14 cellular contexts compared by ENCODE assay signal in genomic region chr14:104657114-104657524, GRCh38. TPM values are rescaled to one million over a fixed set of nuclear protein-coding genes. Genes with fewer than 3 reads are reported as not detected.
DNase-seq lines count a peak whose midpoint lies in the region; ATAC-seq, FAIRE-seq and TF ChIP-seq lines count a peak whose summit lies in the region.
"Had no signal": no experiment of that assay in that cellular context is flagged by ENCODE, and none has a peak within 500 bp of the region (broad histone marks: within the 10 kb centered on the region; RNA-seq: fewer than 3 reads in every experiment).

No MANE protein-coding gene starts in this region.

- FAIRE-seq in HepG2 (lab: Jason Lieb, UNC), result no peak
- FAIRE-seq: K562 had no signal

- H3K4me1 ChIP-seq in DND-41 (ENCODE audit: insufficient read depth, low read length) (no peaks in the 10 kb centered on the region), HepG2 (ENCODE audit: insufficient read depth, low read length) (peaks cover 57% of the 10 kb centered on the region)

- TF ChIP-seq CTCF in DND-41 (IDR thresholded peaks at IDR 0.05; ENCODE audit: borderline replicate concordance, extremely low read depth, low read length, poor library complexity, severe bottlenecking) (no peak), GM20000 (IDR thresholded peaks at IDR 0.05; ENCODE audit: extremely low read depth, missing control alignments) (no peak), HepG2 (CRISPR knock-in tag; IDR thresholded peaks at IDR 0.05) (no peak)

- DNase-seq in DND-41, result no peak
- DNase-seq in GM20000 (ENCODE audit: low spot score), result peak; percentile 78
- peak; percentile 22 for DNase-seq in NOMO-1 treated with dmso at 0.1 percent for 144 hours (lab: John Stamatoyannopoulos, UW; ENCODE audit: unreplicated experiment)
- DNase-seq in HepG2 (ENCODE audit: low spot score), result no peak
- no peak for DNase-seq in NCI-H187 treated with DMSO at 0.1 percent for 48 hours (lab: John Stamatoyannopoulos, UW)
- no peak for DNase-seq in NCI-H82 (lab: John Stamatoyannopoulos, UW)
- DNase-seq in 8988T, result no peak
- DNase-seq: activated CD8-positive, alpha-beta memory T cell treated with anti-CD3 and anti-CD28 coated beads, Interleukin-2, amount 50 U/mL, for 4 hours; DMS79 treated with DMSO at 0.1 percent for 48 hours; SHP77 had no signal

- BruUV-seq in HepG2 (replicated peaks; lab: Mats Ljungman, UMichigan), result no TSS peak

- ATAC-seq in DND-41 (ENCODE audit: insufficient read depth, low read depth), result peak; percentile 27; the same call in 1 of the 3 replicates
- peak; percentile 17 for ATAC-seq in HepG2
- ATAC-seq in HG02938 (IDR thresholded peaks at IDR 0.05; ENCODE audit: unreplicated experiment), result no peak
- ATAC-seq: K562 had no signal

- no peaks in the 10 kb centered on the region for H3K27me3 ChIP-seq in DND-41 (ENCODE audit: insufficient read depth, low read length, poor library complexity)
- peaks cover 14 to 28% of the 10 kb centered on the region in 2 experiments; a peak in 4 of 5 replicates for H3K27me3 ChIP-seq in HepG2 (ENCODE audit: control insufficient read depth in 1 of 2, insufficient read depth in 2 of 2, low read length in 2 of 2)
- H3K27me3 ChIP-seq: cardiac muscle cell had no signal

- TF ChIP-seq EP300 in HepG2 (IDR thresholded peaks at IDR 0.05; ENCODE audit: low read depth in 2 of 2, low read length in 2 of 2) (no peak), HepG2 (CRISPR knock-in tag; IDR thresholded peaks at IDR 0.05; ENCODE audit: borderline replicate concordance) (no peak)

- H3K36me3 ChIP-seq in DND-41 (ENCODE audit: insufficient read depth, low read length), result no peaks in the 10 kb centered on the region
- no peaks in the 10 kb centered on the region for H3K36me3 ChIP-seq in HepG2 (replicated peaks in 1 of 2; ENCODE audit: control insufficient read depth in 1 of 2, insufficient read depth in 2 of 2, low read length in 2 of 2)
- H3K36me3 ChIP-seq: cardiac muscle cell, neutrophil had no signal

- TF ChIP-seq POLR2A in HepG2 (IDR thresholded peaks at IDR 0.05; ENCODE audit: insufficient read depth in 1 of 2, low read depth in 2 of 2, low read length in 2 of 2), result no peak

- H2AFZ ChIP-seq in DND-41 (ENCODE audit: low read depth, low read length) (no peak overlapping the region), HepG2 (ENCODE audit: low read length) (no peak overlapping the region)

- no peak overlapping the region for H3K27ac ChIP-seq in DND-41 (ENCODE audit: low read length)
- H3K27ac ChIP-seq in HepG2 (ENCODE audit: extremely low read length, insufficient read depth, low read length), result no peak overlapping the region
- H3K27ac ChIP-seq: cardiac muscle cell, neutrophil had no signal

- H3K4me2 ChIP-seq in DND-41 (ENCODE audit: insufficient read depth, low read length) (no peak overlapping the region), HepG2 (ENCODE audit: low read depth, low read length) (no peak overlapping the region)

- in situ Hi-C loops in HepG2 (cut with HindIII; ENCODE audit: extremely low pct_ligation_motif_present, low pct_unique_long_range_greater_than_20kb), result loop anchor here (10.0 kb wide), 1 partner anchor 168 kb away; no protein-coding TSS in a partner anchor

- TF ChIP-seq RAD21 in HepG2 (CRISPR knock-in tag; IDR thresholded peaks at IDR 0.05), result no peak

- no peak overlapping the region for H3K4me3 ChIP-seq in DND-41 (ENCODE audit: low read depth in 1 of 2, low read length in 2 of 2)
- H3K4me3 ChIP-seq in HepG2 (replicated peaks in 1 of 3; ENCODE audit: insufficient read depth in 1 of 3, low read depth in 2 of 3, low read length in 3 of 3), result no peak overlapping the region
- H3K4me3 ChIP-seq: cardiac muscle cell, K562 had no signal

- WGBS in HepG2 (ENCODE audit: low lambda C conversion rate), result 33% methylated on average over 3 of the region's 8 CpGs

- H4K20me1 ChIP-seq in DND-41 (ENCODE audit: insufficient read depth, low read length), result no peaks in the 10 kb centered on the region
- H4K20me1 ChIP-seq in HepG2 (ENCODE audit: insufficient read depth, low read length), result no peaks in the 10 kb centered on the region

- intact Hi-C loops in HepG2 (cut with micrococcal nuclease; ENCODE audit: unreplicated experiment), result no loop called here

- H3K9ac ChIP-seq in DND-41 (ENCODE audit: low read depth, low read length) (no peak overlapping the region), HepG2 (ENCODE audit: insufficient read depth, low read depth, low read length) (no peak overlapping the region)

- H3K79me2 ChIP-seq in DND-41 (ENCODE audit: insufficient read depth, low read length) (no peaks in the 10 kb centered on the region), HepG2 (ENCODE audit: insufficient read depth, low read length) (no peaks in the 10 kb centered on the region)

- CTCF ChIA-PET in HepG2 (lab: Yijun Ruan, JAX; ENCODE audit: low intra/inter-chr PET ratio, low total read pairs), result no interaction called here

- H3K9me3 ChIP-seq in DND-41 (ENCODE audit: insufficient read depth, low read length, severe bottlenecking) (peaks cover 19% of the 10 kb centered on the region), HepG2 (ENCODE audit: low read length) (peaks cover 16% of the 10 kb centered on the region)
- H3K9me3 ChIP-seq: neutrophil had no signal

- POLR2A ChIA-PET in HepG2 (lab: Yijun Ruan, JAX), result interaction anchor here (1.5 kb wide), 1 partner anchor 9 kb away, joined by 11 read pairs; no protein-coding TSS in a partner anchor

TF ChIP-seq in HepG2, 621 proteins besides CTCF, POLR2A, EP300 and RAD21 (continues in another document):
- TF ChIP-seq BATF2 (CRISPR knock-in tag; IDR thresholded peaks at IDR 0.05), result no peak
- no peak for TF ChIP-seq ZNF773 (CRISPR knock-in tag; IDR thresholded peaks at IDR 0.05; ENCODE audit: borderline replicate concordance)
- no peak for TF ChIP-seq RBFOX2 (IDR thresholded peaks at IDR 0.05; ENCODE audit: low read depth, low read length)
- TF ChIP-seq ZNF75D (CRISPR knock-in tag; IDR thresholded peaks at IDR 0.05; ENCODE audit: borderline replicate concordance), result no peak

RNA-seq across cellular contexts. Expression of gene INF2, which starts 32.3 kb away (rescaled TPM):
- 16.4 and 18.1 TPM in 2 replicates for total RNA-seq in HepG2 (2016; rRNA removed; fragmentation: Illumina TruSeq; extraction: Trizol)
- 11.2 and 14.6 TPM in 2 replicates for total RNA-seq in HepG2 (2016; cell fraction: cytosol; rRNA removed; fragmentation: Illumina TruSeq; extraction: Trizol; ENCODE audit: low read depth)
- total RNA-seq in HepG2 (2016; cell fraction: insoluble cytoplasmic fraction; rRNA removed; fragmentation: Illumina TruSeq; extraction: Trizol), result 17.0 and 18.3 TPM in 2 replicates
- 23.4 and 24.7 TPM in 2 replicates for total RNA-seq in HepG2 (2016; cell fraction: membrane; rRNA removed; fragmentation: Illumina TruSeq; extraction: Trizol)
- total RNA-seq in HepG2 (2016; cell fraction: nucleus; rRNA removed; fragmentation: Illumina TruSeq; extraction: Trizol), result 17.7 and 25.0 TPM in 2 replicates
- polyA plus RNA-seq in HepG2 (2011; rRNA removed), result 26.4 and 33.4 TPM in 2 replicates
- polyA plus RNA-seq in HepG2 (2011; cell fraction: cytosol; rRNA removed), result 14.8 and 26.4 TPM in 2 replicates
- 229 and 296 TPM in 2 replicates for polyA plus RNA-seq in HepG2 (2011; cell fraction: nucleus; rRNA removed)
- polyA plus RNA-seq in HepG2 (2012), result 28.4 and 33.9 TPM in 2 replicates
- 13.6 and 14.2 TPM in 2 replicates for polyA plus RNA-seq in HepG2 (2016; cell fraction: cytosol; fragmentation: Illumina TruSeq; extraction: Trizol; ENCODE audit: low read depth)
- polyA plus RNA-seq in HepG2 (2016; cell fraction: insoluble cytoplasmic fraction; fragmentation: Illumina TruSeq; extraction: Trizol; ENCODE audit: low read depth), result 20.2 and 25.5 TPM in 2 replicates
- polyA plus RNA-seq in HepG2 (2016; cell fraction: membrane; fragmentation: Illumina TruSeq; extraction: Trizol; ENCODE audit: low read depth), result 17.5 and 20.7 TPM in 2 replicates
- polyA plus RNA-seq in HepG2 (2016; cell fraction: nucleus; fragmentation: Illumina TruSeq; extraction: Trizol; ENCODE audit: insufficient read depth, low read depth), result 61.5 and 67.7 TPM in 2 replicates
- 34.0 and 46.7 TPM in 2 replicates for polyA minus RNA-seq in HepG2 (2011; rRNA and poly(A)+ RNA removed; ENCODE audit: low replicate concordance)
- polyA minus RNA-seq in HepG2 (2011; cell fraction: cytosol; rRNA and poly(A)+ RNA removed), result 23.8 and 25.1 TPM in 2 replicates
- polyA minus RNA-seq in HepG2 (2011; cell fraction: nucleus; rRNA and poly(A)+ RNA removed), result 29.2 and 32.3 TPM in 2 replicates

RNA-seq across cellular contexts. Expression of gene TMEM179, which starts 52.5 kb away (rescaled TPM):
- not detected in 2 replicates for total RNA-seq in HepG2 (2016; rRNA removed; fragmentation: Illumina TruSeq; extraction: Trizol)
- not detected in 2 replicates for total RNA-seq in HepG2 (2016; cell fraction: cytosol; rRNA removed; fragmentation: Illumina TruSeq; extraction: Trizol; ENCODE audit: low read depth)
- total RNA-seq in HepG2 (2016; cell fraction: insoluble cytoplasmic fraction; rRNA removed; fragmentation: Illumina TruSeq; extraction: Trizol), result not detected in 2 replicates
- not detected in 2 replicates for total RNA-seq in HepG2 (2016; cell fraction: membrane; rRNA removed; fragmentation: Illumina TruSeq; extraction: Trizol)
- total RNA-seq in HepG2 (2016; cell fraction: nucleus; rRNA removed; fragmentation: Illumina TruSeq; extraction: Trizol), result not detected in 2 replicates
- polyA plus RNA-seq in HepG2 (2011; rRNA removed), result not detected in 2 replicates
- not detected in 2 replicates for polyA plus RNA-seq in HepG2 (2011; cell fraction: cytosol; rRNA removed)
- not detected in 2 replicates for polyA plus RNA-seq in HepG2 (2011; cell fraction: nucleus; rRNA removed)
- not detected in 2 replicates for polyA plus RNA-seq in HepG2 (2012)
- not detected in 2 replicates for polyA plus RNA-seq in HepG2 (2016; cell fraction: cytosol; fragmentation: Illumina TruSeq; extraction: Trizol; ENCODE audit: low read depth)
- polyA plus RNA-seq in HepG2 (2016; cell fraction: insoluble cytoplasmic fraction; fragmentation: Illumina TruSeq; extraction: Trizol; ENCODE audit: low read depth), result not detected in 2 replicates
- not detected in 2 replicates for polyA plus RNA-seq in HepG2 (2016; cell fraction: membrane; fragmentation: Illumina TruSeq; extraction: Trizol; ENCODE audit: low read depth)
- not detected in 2 replicates for polyA plus RNA-seq in HepG2 (2016; cell fraction: nucleus; fragmentation: Illumina TruSeq; extraction: Trizol; ENCODE audit: insufficient read depth, low read depth)
- 0.28 TPM in 1 of 2 replicates, not detected in the other for polyA minus RNA-seq in HepG2 (2011; rRNA and poly(A)+ RNA removed; ENCODE audit: low replicate concordance)
- not detected in 2 replicates for polyA minus RNA-seq in HepG2 (2011; cell fraction: cytosol; rRNA and poly(A)+ RNA removed)
- polyA minus RNA-seq in HepG2 (2011; cell fraction: nucleus; rRNA and poly(A)+ RNA removed), result not detected in 2 replicates
- total RNA-seq: K562 had no signal
- polyA plus RNA-seq: K562 had no signal

Comparison
In these comparisons a context has a peak if more than half of its experiments do, and no peak if none do; other contexts are left out.
1. DNase-seq: peak in GM20000 (single experiment) and NOMO-1 treated with dmso at 0.1 percent for 144 hours (single experiment); none in DND-41 (single experiment), HepG2 (single experiment), NCI-H187 treated with DMSO at 0.1 percent for 48 hours (single experiment), NCI-H82 (single experiment) and 8988T (single experiment).